Comparison of ENCODE assay signal across 19 cellular contexts in genomic region chr6:8191629-8192028, GRCh38.
DNase-seq lines count a peak whose midpoint lies in the region; ATAC-seq and TF ChIP-seq lines count a peak whose summit lies in the region.
"Had no signal": no experiment of that assay in that cellular context is flagged by ENCODE, and none has a peak within 500 bp of the region (broad histone marks: within the 10 kb centered on the region; RNA-seq: fewer than 3 reads in every experiment).

No MANE protein-coding gene starts in this region.

- H3K4me1 Mint-ChIP-seq in GM23338: peaks cover 29% of the 10 kb centered on the region
- H3K4me1 Mint-ChIP-seq in mesothelial cell of epicardium: peaks cover 36% of the 10 kb centered on the region
- peaks cover 32% of the 10 kb centered on the region for H3K4me1 Mint-ChIP-seq in type B pancreatic cell (ENCODE audit: unreplicated experiment)
- H3K4me1 Mint-ChIP-seq in nephron progenitor cell: peaks cover 44% of the 10 kb centered on the region
- H3K4me1 Mint-ChIP-seq: CD4-positive, CD25-positive, alpha-beta regulatory T cell; CD8-positive, alpha-beta memory T cell had no signal

- no peak overlapping the region; the same call in 1 of the 2 replicates for H3K27ac ChIP-seq in GM23338 (ENCODE audit: low read depth)
- no peak overlapping the region for H3K27ac ChIP-seq in right cardiac atrium (ENCODE audit: low read length)
- H3K27ac ChIP-seq: HL-60 had no signal

- H3K4me1 ChIP-seq in GM23338 (ENCODE audit: insufficient read depth): peaks cover 17% of the 10 kb centered on the region
- no peaks in the 10 kb centered on the region for H3K4me1 ChIP-seq in right cardiac atrium (ENCODE audit: control insufficient read depth, insufficient read depth, low read length)
- H3K4me1 ChIP-seq: BE2C had no signal

- TF ChIP-seq CTCF in GM23338 (conservative IDR thresholded peaks at IDR 0.05; ENCODE audit: low read depth in 2 of 2): no peak
- no peak for TF ChIP-seq CTCF in mesothelial cell of epicardium (IDR thresholded peaks at IDR 0.05; ENCODE audit: unreplicated experiment)
- TF ChIP-seq CTCF in type B pancreatic cell (conservative IDR thresholded peaks at IDR 0.05): no peak
- TF ChIP-seq CTCF in nephron progenitor cell (IDR thresholded peaks at IDR 0.05): no peak

- H3K27ac Mint-ChIP-seq in GM23338: no peak overlapping the region
- peak overlapping the region; percentile 26 for H3K27ac Mint-ChIP-seq in mesothelial cell of epicardium
- no peak overlapping the region for H3K27ac Mint-ChIP-seq in type B pancreatic cell
- no peak overlapping the region for H3K27ac Mint-ChIP-seq in nephron progenitor cell
- H3K27ac Mint-ChIP-seq: CD4-positive, CD25-positive, alpha-beta regulatory T cell had no signal

- H3K9me3 ChIP-seq in right cardiac atrium (ENCODE audit: control insufficient read depth, low read length): no peaks in the 10 kb centered on the region
- H3K9me3 ChIP-seq: BE2C had no signal

- H3F3A ChIP-seq in GM23338 (replicated peaks; ENCODE audit: low read depth): no peaks in the 10 kb centered on the region

- H2AFZ ChIP-seq in GM23338: no peak overlapping the region

- peaks cover 2% of the 10 kb centered on the region for H3K27me3 Mint-ChIP-seq in GM23338 (ENCODE audit: insufficient read depth, low read depth, poor library complexity)
- no peaks in the 10 kb centered on the region for H3K27me3 Mint-ChIP-seq in mesothelial cell of epicardium (ENCODE audit: low read depth)
- peaks cover 27% of the 10 kb centered on the region for H3K27me3 Mint-ChIP-seq in type B pancreatic cell
- H3K27me3 Mint-ChIP-seq in nephron progenitor cell (ENCODE audit: low read depth, poor library complexity): no peaks in the 10 kb centered on the region

- DNase-seq in GM23338 (ENCODE audit: low spot score) (peak; percentile 29), NCI-H69 (lab: John Stamatoyannopoulos, UW) (peak; percentile 9), mesothelial cell of epicardium (ENCODE audit: low spot score in 2 of 2, unreplicated experiment in 2 of 2) (no peak), type B pancreatic cell (ENCODE audit: extremely low spot score, unreplicated experiment) (no peak), right cardiac atrium (no peak), DMS53 (lab: John Stamatoyannopoulos, UW) (no peak), nephron progenitor cell (no peak)
- DNase-seq: ACHN; BE2C; C1 segment of cervical spinal cord; CD4-positive, CD25-positive, alpha-beta regulatory T cell; CD8-positive, alpha-beta memory T cell; COR-L47; DMS79; GF-D8; GOT3; IMR-90 had no signal

- H3K36me3 Mint-ChIP-seq in GM23338 (ENCODE audit: low read depth) (no peaks in the 10 kb centered on the region), mesothelial cell of epicardium (peaks cover 2% of the 10 kb centered on the region), type B pancreatic cell (peaks cover 3% of the 10 kb centered on the region), nephron progenitor cell (ENCODE audit: low read depth) (no peaks in the 10 kb centered on the region)
- H3K36me3 Mint-ChIP-seq: CD4-positive, CD25-positive, alpha-beta regulatory T cell; CD8-positive, alpha-beta memory T cell had no signal

- 61% methylated on average over 7 of the region's 7 CpGs for WGBS in right cardiac atrium

- no peaks in the 10 kb centered on the region for H3K79me2 ChIP-seq in GM23338 (replicated peaks; ENCODE audit: insufficient read depth)

- H3K9me3 Mint-ChIP-seq in GM23338 (no peaks in the 10 kb centered on the region), mesothelial cell of epicardium (no peaks in the 10 kb centered on the region), type B pancreatic cell (no peaks in the 10 kb centered on the region), nephron progenitor cell (peaks cover 3% of the 10 kb centered on the region)

- H3K4me3 Mint-ChIP-seq in GM23338: no peak overlapping the region
- no peak overlapping the region for H3K4me3 Mint-ChIP-seq in mesothelial cell of epicardium
- H3K4me3 Mint-ChIP-seq in type B pancreatic cell: peak overlapping the region; percentile 18
- no peak overlapping the region for H3K4me3 Mint-ChIP-seq in nephron progenitor cell
- H3K4me3 Mint-ChIP-seq: CD4-positive, CD25-positive, alpha-beta regulatory T cell; CD8-positive, alpha-beta memory T cell had no signal

- H3K4me2 ChIP-seq in GM23338: peak overlapping the region; percentile 16; the same call in 1 of the 2 replicates

- H3K9me2 ChIP-seq in GM23338 (ENCODE audit: insufficient read depth): 0 out of 2 replicates have a peak, but pooled peaks cover 2% of the 10 kb centered on the region

- H3K4me3 ChIP-seq in GM23338 (no peak overlapping the region), right cardiac atrium (ENCODE audit: low read length) (no peak overlapping the region)
- H3K4me3 ChIP-seq: K562 had no signal

- intact Hi-C loops in right cardiac atrium (cut with DNase I): no loop called here

- H3K36me3 ChIP-seq in GM23338 (ENCODE audit: insufficient read depth): no peaks in the 10 kb centered on the region
- H3K36me3 ChIP-seq: BE2C had no signal

- H4K20me1 ChIP-seq in GM23338 (replicated peaks; ENCODE audit: insufficient read depth): no peaks in the 10 kb centered on the region

- peak; percentile 62 for ATAC-seq in GM23338
- ATAC-seq in right cardiac atrium: no peak
- ATAC-seq: K562 had no signal

- no peaks in the 10 kb centered on the region for H3K27me3 ChIP-seq in GM23338 (ENCODE audit: insufficient read depth)
- no peaks in the 10 kb centered on the region for H3K27me3 ChIP-seq in right cardiac atrium (ENCODE audit: control insufficient read depth, insufficient read depth)
- H3K27me3 ChIP-seq: BE2C had no signal

TF ChIP-seq in GM23338, 12 proteins besides CTCF, POLR2A, EP300 and RAD21:
- no peak for TF ChIP-seq EZH2phosphoT487 (IDR thresholded peaks at IDR 0.05; ENCODE audit: unreplicated experiment)

Comparison
In these comparisons a context has a peak if more than half of its experiments do, and no peak if none do; other contexts are left out.
1. DNase-seq: peak in GM23338 (single experiment) and NCI-H69 (single experiment); none in mesothelial cell of epicardium (0 of 2), type B pancreatic cell (single experiment), right cardiac atrium (0 of 3), DMS53 (single experiment) and nephron progenitor cell (single experiment).